In genomic region chr1:13538832-13539231, GRCh38 we compare ENCODE assay signal across 8 cellular contexts. TPM values are rescaled to one million over a fixed set of nuclear protein-coding genes. Genes with fewer than 3 reads are reported as not detected.
"Had no signal": no experiment of that assay in that cellular context is flagged by ENCODE, and none has a peak within 500 bp of the region (broad histone marks: within the 10 kb centered on the region; RNA-seq: fewer than 3 reads in every experiment).

No MANE protein-coding gene starts in this region.

- H3K4me2 ChIP-seq: GM23338, KMS-11 had no signal

- H3K27ac ChIP-seq: KMS-11 had no signal

- H3K4me3 ChIP-seq: GM23338 had no signal

- DNase-seq: H9, HCEC 1CT, IMR-90, Kasumi-1, KBM-7 had no signal

- H2AFZ ChIP-seq: GM23338 had no signal

- H3K9ac ChIP-seq: KMS-11 had no signal

- ATAC-seq: GM23338 had no signal

RNA-seq across cellular contexts. Expression of gene LRRC38, which starts 25.0 kb away (rescaled TPM):
- total RNA-seq: HT-29, IMR-90 had no signal

RNA-seq across cellular contexts. Expression of gene PDPN, which starts 44.8 kb away (rescaled TPM):
- total RNA-seq: HT-29, IMR-90 had no signal
